8 cellular contexts compared by ENCODE assay signal in genomic region chr4:183407635-183408463, GRCh38. TPM values are rescaled to one million over a fixed set of nuclear protein-coding genes. Genes with fewer than 3 reads are reported as not detected.
DNase-seq lines count a peak whose midpoint lies in the region; ATAC-seq and TF ChIP-seq lines count a peak whose summit lies in the region.

No MANE protein-coding gene starts in this region.

- H3K4me2 ChIP-seq in OCI-LY1 (ENCODE audit: low read length): peak overlapping the region; percentile 58

- no peaks in the 10 kb centered on the region for H3K36me3 ChIP-seq in CD8-positive, alpha-beta T cell (ENCODE audit: insufficient read depth, low read length)
- no peaks in the 10 kb centered on the region for H3K36me3 ChIP-seq in OCI-LY1 (ENCODE audit: insufficient read depth, low read length)
- H3K36me3 ChIP-seq in endocrine pancreas (ENCODE audit: control insufficient read depth, insufficient read depth, low read length): no peaks in the 10 kb centered on the region
- no peaks in the 10 kb centered on the region for H3K36me3 ChIP-seq in ovary

- no peak for ATAC-seq in CD8-positive, alpha-beta T cell
- ATAC-seq in GM19467 (IDR thresholded peaks at IDR 0.05; ENCODE audit: unreplicated experiment): no peak

- no peaks in the 10 kb centered on the region for H4K20me1 ChIP-seq in OCI-LY1 (ENCODE audit: insufficient read depth, low read length)

- 77 to 81% (median 80%) methylated on average over 8 of the region's 8 CpGs for WGBS in ovary, 3 donors

- CTCF ChIA-PET in CD8-positive, alpha-beta T cell (lab: Charles Lee): interaction anchor here (0.7 to 2.2 kb wide), 15 partner anchors 9 to 334 kb away, joined by 3 to 11 read pairs (median 3); partner anchors contain the start of gene CDKN2AIP

- H3F3A ChIP-seq in OCI-LY1 (ENCODE audit: insufficient read depth, low read length): no peaks in the 10 kb centered on the region

- no peak for TF ChIP-seq EP300 in ovary (IDR thresholded peaks at IDR 0.05)

- H2AFZ ChIP-seq in OCI-LY1 (ENCODE audit: low read length): no peak overlapping the region

- DNase-seq in CD8-positive, alpha-beta T cell: no peak
- DNase-seq in ovary (no peak), NCI-H446 (lab: John Stamatoyannopoulos, UW) (no peak), NCI-H2196 (lab: John Stamatoyannopoulos, UW; ENCODE audit: unreplicated experiment) (no peak)
- DNase-seq in stimulated activated naive CD4-positive, alpha-beta T cell treated with Interleukin-2 at 50 U/mL for 16 hours (lab: John Stamatoyannopoulos, UW): no peak

- peaks cover 6% of the 10 kb centered on the region for H3K4me1 ChIP-seq in CD8-positive, alpha-beta T cell (ENCODE audit: insufficient read depth, low read length)
- H3K4me1 ChIP-seq in OCI-LY1 (ENCODE audit: insufficient read depth, low read length, severe bottlenecking) (peaks cover 10% of the 10 kb centered on the region), endocrine pancreas (ENCODE audit: control insufficient read depth, insufficient read depth, low read length) (no peaks in the 10 kb centered on the region), ovary (ENCODE audit: insufficient read depth) (no peaks in the 10 kb centered on the region)

- peak overlapping the region; percentile 52 for H3K27ac ChIP-seq in CD8-positive, alpha-beta T cell (ENCODE audit: low read depth, low read length)
- no peak overlapping the region for H3K27ac ChIP-seq in OCI-LY1 (ENCODE audit: low read depth, low read length, poor library complexity, severe bottlenecking)
- H3K27ac ChIP-seq in ovary: peak overlapping the region; percentile 48 to 68

- H3K4me3 ChIP-seq in CD8-positive, alpha-beta T cell (ENCODE audit: low read depth, low read length): peak overlapping the region; percentile 65
- H3K4me3 ChIP-seq in OCI-LY1 (ENCODE audit: low read depth, low read length, poor library complexity, severe bottlenecking) (peak overlapping the region; percentile 31), endocrine pancreas (ENCODE audit: control insufficient read depth, insufficient read depth, low read length) (peak overlapping the region; percentile 64), ovary (peak overlapping the region; percentile 44)

- H3K9me3 ChIP-seq in CD8-positive, alpha-beta T cell (ENCODE audit: low read length): no peaks in the 10 kb centered on the region
- H3K9me3 ChIP-seq in OCI-LY1 (ENCODE audit: low read length) (no peaks in the 10 kb centered on the region), endocrine pancreas (ENCODE audit: control insufficient read depth, low read length) (no peaks in the 10 kb centered on the region), ovary (no peaks in the 10 kb centered on the region)

- peak overlapping the region; percentile 85 for H3K4me3 Mint-ChIP-seq in CD8-positive, alpha-beta T cell

- no peaks in the 10 kb centered on the region for H3K27me3 ChIP-seq in CD8-positive, alpha-beta T cell (ENCODE audit: insufficient read depth, low read length)
- no peaks in the 10 kb centered on the region; the same call in 1 of the 2 replicates for H3K27me3 ChIP-seq in OCI-LY1 (ENCODE audit: insufficient read depth, low read length)
- H3K27me3 ChIP-seq in endocrine pancreas (ENCODE audit: control insufficient read depth, insufficient read depth, low read length): no peaks in the 10 kb centered on the region
- no peaks in the 10 kb centered on the region for H3K27me3 ChIP-seq in ovary

- H3K27me3 Mint-ChIP-seq in CD8-positive, alpha-beta T cell (ENCODE audit: low read depth): no peaks in the 10 kb centered on the region

- POLR2A ChIA-PET in CD8-positive, alpha-beta T cell (lab: Charles Lee): interaction anchor here (0.8 to 1.3 kb wide), 4 partner anchors 23 to 39 kb away, joined by 3 to 17 read pairs (median 4); partner anchors contain the start of gene CDKN2AIP

- peak; percentile 5 for TF ChIP-seq CTCF in CD8-positive, alpha-beta T cell (IDR thresholded peaks at IDR 0.05)
- no peak for TF ChIP-seq CTCF in OCI-LY1 (IDR thresholded peaks at IDR 0.05; ENCODE audit: low read length)
- no peak for TF ChIP-seq CTCF in ovary (IDR thresholded peaks at IDR 0.05)

- no peak for TF ChIP-seq POLR2A in ovary (IDR thresholded peaks at IDR 0.05)

- H3K9ac ChIP-seq in OCI-LY1 (ENCODE audit: low read length) (no peak overlapping the region), endocrine pancreas (ENCODE audit: control insufficient read depth, insufficient read depth, low read length) (peak overlapping the region; percentile 15)

- H3K9me3 Mint-ChIP-seq in CD8-positive, alpha-beta T cell: no peaks in the 10 kb centered on the region

- peaks cover 14% of the 10 kb centered on the region for H3K4me1 Mint-ChIP-seq in CD8-positive, alpha-beta T cell (ENCODE audit: low read depth)

- H3K27ac Mint-ChIP-seq in CD8-positive, alpha-beta T cell: peak overlapping the region; percentile 89

- H3K9me2 ChIP-seq in OCI-LY1 (ENCODE audit: low read depth, low read length): no peaks in the 10 kb centered on the region

- no peaks in the 10 kb centered on the region for H3K79me2 ChIP-seq in OCI-LY1 (ENCODE audit: insufficient read depth, low read length)

- H3K36me3 Mint-ChIP-seq in CD8-positive, alpha-beta T cell: no peaks in the 10 kb centered on the region

- intact Hi-C loops in CD8-positive, alpha-beta T cell (cut with DNase I, micrococcal nuclease): loop anchor here (1.0 to 5.0 kb wide), 9 partner anchors 10 to 470 kb away; partner anchors contain the start of genes CDKN2AIP (in 2 of the 2) and WWC2 (in 1 of the 2)
- intact Hi-C loops in ovary (cut with DNase I): no loop called here

RNA-seq across cellular contexts. Expression of gene CDKN2AIP, which starts 36.6 kb away (rescaled TPM):
- total RNA-seq in CD8-positive, alpha-beta T cell: 10 to 100 TPM; 51.2 to 51.9 TPM
- total RNA-seq in ovary: 10 to 100 TPM; 17.8 to 28.8 (median 19.2) TPM
- 10 to 100 TPM; 14.2 to 25.9 TPM for polyA plus RNA-seq in ovary

Comparison
In these comparisons a context has a peak if more than half of its experiments do, and no peak if none do; other contexts are left out.
1. intact Hi-C loops: an anchor here in CD8-positive, alpha-beta T cell (1.0 to 5.0 kb wide); none called in ovary.